In the genomic region with DNA sequence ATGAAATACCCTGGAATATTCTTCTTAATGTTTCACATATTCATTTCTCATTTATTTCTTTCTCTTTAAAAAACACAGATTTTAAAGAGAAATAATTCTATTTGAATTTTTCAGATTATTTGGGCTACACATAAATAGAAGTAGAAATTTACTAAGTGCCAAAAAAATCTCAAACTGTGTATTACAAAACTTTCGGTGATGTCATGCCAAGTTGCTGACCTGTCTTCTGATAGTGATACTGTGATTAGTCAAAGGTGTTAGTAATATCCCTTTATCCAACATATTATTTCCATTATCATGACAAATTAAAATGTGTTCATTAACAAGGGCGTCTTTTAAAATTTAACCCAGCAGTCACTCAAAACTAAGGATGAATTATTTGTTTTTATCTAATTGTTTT, we compare ENCODE assay signal across 25 cellular contexts.
"Had no signal": no experiment of that assay in that cellular context is flagged by ENCODE, and none has a peak within 500 bp of the region (broad histone marks: within the 10 kb centered on the region; RNA-seq: fewer than 3 reads in every experiment).

No MANE protein-coding gene starts in this region.

- H3K27ac ChIP-seq: coronary artery, dorsolateral prefrontal cortex, esophagus muscularis mucosa, gastrocnemius medialis, heart right ventricle, left lung, lower lobe of right lung had no signal

- H3K9me3 ChIP-seq: gastrocnemius medialis, lower lobe of right lung, mucosa of descending colon had no signal

- DNase-seq: dermis blood vessel endothelial cell; dorsolateral prefrontal cortex; effector CD8-positive, alpha-beta T cell; effector memory CD8-positive, alpha-beta T cell; endodermal cell; foreskin melanocyte; gastrocnemius medialis; glutamatergic neuron; head of caudate nucleus; heart right ventricle; hippocampal formation; left cardiac atrium; left lung; left ventricle myocardium superior; lower lobe of right lung; mesenchymal stem cell; mucosa of descending colon; naive B cell; naive thymus-derived CD8-positive, alpha-beta T cell had no signal

- H3K27me3 ChIP-seq: dorsolateral prefrontal cortex, esophagus muscularis mucosa, gastrocnemius medialis, heart right ventricle, left lung had no signal

- ATAC-seq: effector memory CD8-positive, alpha-beta T cell; gastrocnemius medialis; heart right ventricle; left cardiac atrium; left lung; left ventricle myocardium superior; lower lobe of right lung; mucosa of descending colon; naive thymus-derived CD8-positive, alpha-beta T cell had no signal

- FAIRE-seq: colon, endometrium, islet of Langerhans, keratinocyte had no signal

- H3K4me1 ChIP-seq: esophagus muscularis mucosa, gastrocnemius medialis, left lung, lower lobe of right lung had no signal

- H3K4me3 ChIP-seq: coronary artery, dorsolateral prefrontal cortex, esophagus muscularis mucosa, gastrocnemius medialis, heart right ventricle, left lung, lower lobe of right lung, mucosa of descending colon had no signal

- H3K36me3 ChIP-seq: esophagus muscularis mucosa, heart right ventricle, left lung, lower lobe of right lung had no signal
